ENCODE assay signal across 27 cellular contexts in genomic region chr5:174970502-174970901, GRCh38.
"Had no signal": no experiment of that assay in that cellular context is flagged by ENCODE, and none has a peak within 500 bp of the region (broad histone marks: within the 10 kb centered on the region; RNA-seq: fewer than 3 reads in every experiment).

No MANE protein-coding gene starts in this region.

- FAIRE-seq: islet of Langerhans, kidney, urothelium cell line had no signal

- ATAC-seq: left colon; left lung; lower lobe of right lung; naive thymus-derived CD8-positive, alpha-beta T cell; right lobe of liver; stimulated activated effector memory CD8-positive, alpha-beta T cell treated with anti-CD3 and anti-CD28 coated beads, Interleukin-12 subunit alpha, Interleukin-12 subunit beta, amount 100 ng/mL, for 72 hours; upper lobe of right lung had no signal

- H3K36me3 Mint-ChIP-seq: immature natural killer cell; stimulated activated effector memory CD8-positive, alpha-beta T cell treated with anti-CD3 and anti-CD28 coated beads, Interleukin-12 subunit alpha, Interleukin-12 subunit beta, amount 100 ng/mL, for 72 hours had no signal

- H3K4me3 Mint-ChIP-seq: immature natural killer cell; naive thymus-derived CD8-positive, alpha-beta T cell; nephron; neural crest cell; stimulated activated effector memory CD8-positive, alpha-beta T cell treated with anti-CD3 and anti-CD28 coated beads, Interleukin-12 subunit alpha, Interleukin-12 subunit beta, amount 100 ng/mL, for 72 hours; stimulated activated naive CD8-positive, alpha-beta T cell treated with anti-CD3 and anti-CD28 coated beads, Interleukin-15, Interleukin-2, amounts not matched to agents 100 ng/mL and 50 ng/mL, for 24 hours had no signal

- H3K27ac ChIP-seq: left lung, lower lobe of right lung, parathyroid adenoma, right atrium auricular region, right lobe of liver, skin epidermis, spleen, suprapubic skin, thoracic aorta, tibial artery, upper lobe of right lung had no signal

- H3K27me3 ChIP-seq: left lung, right atrium auricular region, right lobe of liver, tibial artery, upper lobe of right lung had no signal

- H3K36me3 ChIP-seq: left lung, lower lobe of right lung, right atrium auricular region, right lobe of liver, spleen, suprapubic skin, thoracic aorta, tibial artery, upper lobe of right lung had no signal

- DNase-seq: immature natural killer cell; kidney; left colon; left lung; lower lobe of right lung; mammary epithelial cell; mesenchymal stem cell; naive thymus-derived CD8-positive, alpha-beta T cell; nucleus accumbens; right lobe of liver; spleen; stimulated activated CD4-positive, alpha-beta T cell treated with anti-CD3 and anti-CD28 coated beads, Interleukin-4, amount 100 ng/mL, for 24 hours; stimulated activated naive CD4-positive, alpha-beta T cell; tibial artery; trophoblast cell; upper lobe of right lung had no signal

- H3K4me3 ChIP-seq: left lung, lower lobe of right lung, right atrium auricular region, right lobe of liver, skin epidermis, spleen, suprapubic skin, thoracic aorta, tibial artery, upper lobe of right lung had no signal

- H3K27ac Mint-ChIP-seq: immature natural killer cell; naive thymus-derived CD8-positive, alpha-beta T cell; nephron; stimulated activated effector memory CD8-positive, alpha-beta T cell treated with anti-CD3 and anti-CD28 coated beads, Interleukin-12 subunit alpha, Interleukin-12 subunit beta, amount 100 ng/mL, for 72 hours; stimulated activated naive CD8-positive, alpha-beta T cell treated with anti-CD3 and anti-CD28 coated beads, Interleukin-15, Interleukin-2, amounts not matched to agents 100 ng/mL and 50 ng/mL, for 24 hours had no signal

- H3K4me1 ChIP-seq: left lung, lower lobe of right lung, parathyroid adenoma, right atrium auricular region, right lobe of liver, spleen, suprapubic skin, tibial artery, upper lobe of right lung had no signal

- H3K9me3 ChIP-seq: thoracic aorta had no signal

- H3K4me1 Mint-ChIP-seq: immature natural killer cell; naive thymus-derived CD8-positive, alpha-beta T cell; nephron; neural crest cell; stimulated activated effector memory CD8-positive, alpha-beta T cell treated with anti-CD3 and anti-CD28 coated beads, Interleukin-12 subunit alpha, Interleukin-12 subunit beta, amount 100 ng/mL, for 72 hours had no signal
